Comparison of ENCODE assay signal across 8 cellular contexts in genomic region chr17:58085039-58085715, GRCh38. TPM values are rescaled to one million over a fixed set of nuclear protein-coding genes. Genes with fewer than 3 reads are reported as not detected.
DNase-seq lines count a peak whose midpoint lies in the region; ATAC-seq, FAIRE-seq and TF ChIP-seq lines count a peak whose summit lies in the region.

No MANE protein-coding gene starts in this region.

- H3K4me3 ChIP-seq in ascending aorta (peak overlapping the region; percentile 66 to 76), HepG2 (replicated peaks in 1 of 3; ENCODE audit: insufficient read depth in 1 of 3, low read depth in 2 of 3, low read length in 3 of 3) (peak overlapping the region; percentile 90 to 99 (median 95)), tibial artery (peak overlapping the region; percentile 83 to 96)

- H4K20me1 ChIP-seq in HepG2 (ENCODE audit: insufficient read depth, low read length): peaks cover 41% of the 10 kb centered on the region

- CTCF ChIA-PET in HepG2 (lab: Yijun Ruan, JAX; ENCODE audit: low intra/inter-chr PET ratio, low total read pairs): interaction anchor here (1.1 kb wide), 1 partner anchor 28 kb away, joined by 4 read pairs; no protein-coding TSS in a partner anchor

- peak in 1 of 2 experiments; percentile 30; a peak in 1 of 4 replicates for TF ChIP-seq POLR2A in HepG2 (IDR thresholded peaks at IDR 0.05; ENCODE audit: insufficient read depth in 1 of 2, low read depth in 2 of 2, low read length in 2 of 2)

- intact Hi-C loops in ascending aorta (cut with DNase I) (loop anchor here (10.0 kb wide), 2 partner anchors 1000 to 1110 kb away; partner anchors contain the start of genes AKAP1 and SCPEP1), HepG2 (cut with micrococcal nuclease; ENCODE audit: unreplicated experiment) (no loop called here), tibial artery (cut with DNase I; ENCODE audit: low total_unique reads) (loop anchor here (2.0 to 10.0 kb wide), 3 partner anchors 78 to 430 kb away; partner anchors contain the start of genes MRPS23, MTMR4 and SRSF1)

- ATAC-seq in HepG2: no peak

- in situ Hi-C loops in HepG2 (cut with HindIII; ENCODE audit: extremely low pct_ligation_motif_present, low pct_unique_long_range_greater_than_20kb): loop anchor here (5.0 kb wide), 1 partner anchor 78 kb away; the partner anchor contains the start of gene SRSF1

- H3K9ac ChIP-seq in HepG2 (ENCODE audit: insufficient read depth, low read depth, low read length): peak overlapping the region; percentile 95; the same call in 1 of the 2 replicates

- peak overlapping the region; percentile 42 to 90 for H3K27ac ChIP-seq in ascending aorta
- no peak overlapping the region for H3K27ac ChIP-seq in HepG2 (ENCODE audit: extremely low read length, insufficient read depth, low read length)
- H3K27ac ChIP-seq in tibial artery: peak overlapping the region; percentile 20 to 96

- no peak for DNase-seq in activated T-cell treated with anti-CD3 and anti-CD28 coated beads, Interleukin-2, amount 50 U/mL, for 24 hours
- DNase-seq in activated T-cell treated with anti-CD3 and anti-CD28 coated beads, Interleukin-2, amount 50 U/mL, for 1 hour: no peak
- no peak for DNase-seq in ascending aorta (ENCODE audit: low spot score in 2 of 2)
- DNase-seq in HepG2 (ENCODE audit: low spot score): no peak
- DNase-seq in tibial artery: no peak
- no peak for DNase-seq in activated effector memory CD4-positive, alpha-beta T cell treated with anti-CD3 and anti-CD28 coated beads, Interleukin-2, amount 50 U/mL, for 16 hours
- no peak for DNase-seq in GDM1 (lab: John Stamatoyannopoulos, UW)
- no peak for DNase-seq in GM20000 (ENCODE audit: low spot score)

- H3K27me3 ChIP-seq in ascending aorta (no peaks in the 10 kb centered on the region), HepG2 (ENCODE audit: control insufficient read depth in 1 of 2, insufficient read depth in 2 of 2, low read length in 2 of 2) (peaks cover 0 to 3% of the 10 kb centered on the region in 2 experiments; a peak in 1 of 5 replicates), tibial artery (no peaks in the 10 kb centered on the region)

- peak overlapping the region; percentile 74 for H3K4me2 ChIP-seq in HepG2 (ENCODE audit: low read depth, low read length)

- no peak overlapping the region for H2AFZ ChIP-seq in HepG2 (ENCODE audit: low read length)

- H3K9me3 Mint-ChIP-seq in activated T-cell treated with anti-CD3 and anti-CD28 coated beads, Interleukin-2, amount 50 U/mL, for 24 hours: no peaks in the 10 kb centered on the region

- no peak for FAIRE-seq in HepG2 (lab: Jason Lieb, UNC)

- TF ChIP-seq RAD21 in HepG2 (CRISPR knock-in tag; IDR thresholded peaks at IDR 0.05): no peak

- H3K79me2 ChIP-seq in HepG2 (ENCODE audit: insufficient read depth, low read length): peaks cover 59% of the 10 kb centered on the region

- peaks cover 30 to 31% of the 10 kb centered on the region in 2 donors for H3K36me3 ChIP-seq in ascending aorta
- peaks cover 29 to 53% of the 10 kb centered on the region in 2 experiments for H3K36me3 ChIP-seq in HepG2 (replicated peaks in 1 of 2; ENCODE audit: control insufficient read depth in 1 of 2, insufficient read depth in 2 of 2, low read length in 2 of 2)
- peaks cover 24 to 35% (median 33%) of the 10 kb centered on the region in 3 donors for H3K36me3 ChIP-seq in tibial artery

- H3K4me3 Mint-ChIP-seq in activated T-cell treated with anti-CD3 and anti-CD28 coated beads, Interleukin-2, amount 50 U/mL, for 24 hours: peak overlapping the region; percentile 90

- H3K4me1 ChIP-seq in ascending aorta (peaks cover 6 to 27% of the 10 kb centered on the region in 2 donors), HepG2 (ENCODE audit: insufficient read depth, low read length) (peaks cover 59% of the 10 kb centered on the region), tibial artery (peaks cover 0 to 62% (median 32%) of the 10 kb centered on the region in 4 donors)

- no peaks in the 10 kb centered on the region for H3K27me3 Mint-ChIP-seq in activated T-cell treated with anti-CD3 and anti-CD28 coated beads, Interleukin-2, amount 50 U/mL, for 24 hours

- POLR2A ChIA-PET in HepG2 (lab: Yijun Ruan, JAX): interaction anchor here (1.1 to 2.8 kb wide), 7 partner anchors 78 to 1000 kb away, joined by 3 to 56 read pairs (median 5); partner anchors contain the start of genes AKAP1, MRPS23 and SRSF1

- peak overlapping the region; percentile 88 for H3K27ac Mint-ChIP-seq in activated T-cell treated with anti-CD3 and anti-CD28 coated beads, Interleukin-2, amount 50 U/mL, for 24 hours

- TF ChIP-seq EP300 in HepG2 (IDR thresholded peaks at IDR 0.05; ENCODE audit: low read depth in 2 of 2, low read length in 2 of 2) (no peak), HepG2 (CRISPR knock-in tag; IDR thresholded peaks at IDR 0.05; ENCODE audit: borderline replicate concordance) (no peak)

- H3K4me1 Mint-ChIP-seq in activated T-cell treated with anti-CD3 and anti-CD28 coated beads, Interleukin-2, amount 50 U/mL, for 24 hours (ENCODE audit: low read depth): peaks cover 55% of the 10 kb centered on the region

- TF ChIP-seq CTCF in ascending aorta (IDR thresholded peaks at IDR 0.05) (no peak), HepG2 (CRISPR knock-in tag; IDR thresholded peaks at IDR 0.05) (no peak), tibial artery (IDR thresholded peaks at IDR 0.05) (no peak), GM20000 (IDR thresholded peaks at IDR 0.05; ENCODE audit: extremely low read depth, missing control alignments) (no peak)

- H3K9me3 ChIP-seq in ascending aorta (no peaks in the 10 kb centered on the region), HepG2 (ENCODE audit: low read length) (no peaks in the 10 kb centered on the region), tibial artery (no peaks in the 10 kb centered on the region)

- H3K36me3 Mint-ChIP-seq in activated T-cell treated with anti-CD3 and anti-CD28 coated beads, Interleukin-2, amount 50 U/mL, for 24 hours (ENCODE audit: low read depth): peaks cover 62% of the 10 kb centered on the region

- no TSS peak for BruUV-seq in HepG2 (replicated peaks; lab: Mats Ljungman, UMichigan)

- 75% methylated on average over 5 of the region's 8 CpGs for WGBS in HepG2 (ENCODE audit: low lambda C conversion rate)

TF ChIP-seq in HepG2, 621 proteins besides CTCF, POLR2A, EP300 and RAD21:
- TF ChIP-seq, protein P1, sequence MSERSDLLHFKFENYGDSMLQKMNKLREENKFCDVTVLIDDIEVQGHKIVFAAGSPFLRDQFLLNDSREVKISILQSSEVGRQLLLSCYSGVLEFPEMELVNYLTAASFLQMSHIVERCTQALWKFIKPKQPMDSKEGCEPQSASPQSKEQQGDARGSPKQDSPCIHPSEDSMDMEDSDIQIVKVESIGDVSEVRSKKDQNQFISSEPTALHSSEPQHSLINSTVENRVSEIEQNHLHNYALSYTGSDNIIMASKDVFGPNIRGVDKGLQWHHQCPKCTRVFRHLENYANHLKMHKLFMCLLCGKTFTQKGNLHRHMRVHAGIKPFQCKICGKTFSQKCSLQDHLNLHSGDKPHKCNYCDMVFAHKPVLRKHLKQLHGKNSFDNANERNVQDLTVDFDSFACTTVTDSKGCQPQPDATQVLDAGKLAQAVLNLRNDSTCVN (CRISPR knock-in tag; IDR thresholded peaks at IDR 0.05; ENCODE audit: borderline replicate concordance): 0 out of 2 replicates have a peak, but pooled peaks have one; percentile 48
- TF ChIP-seq PHF8 (CRISPR knock-in tag; IDR thresholded peaks at IDR 0.05) (0 out of 2 replicates have a peak, but pooled peaks have one; percentile 6), TCF7 (IDR thresholded peaks at IDR 0.05; ENCODE audit: low read depth) (no peak), SMAD1 (CRISPR knock-in tag; IDR thresholded peaks at IDR 0.05; ENCODE audit: borderline replicate concordance, low read depth) (0 out of 2 replicates have a peak, but pooled peaks have one; percentile 74)

RNA-seq across cellular contexts. Expression of gene DYNLL2, which starts 2.0 kb away (rescaled TPM):
- total RNA-seq in ascending aorta (15.3 TPM), HepG2 (2016; rRNA removed; fragmentation: Illumina TruSeq; extraction: Trizol) (29.0 and 34.8 TPM in 2 replicates)
- total RNA-seq in HepG2 (2016; cell fraction: cytosol; rRNA removed; fragmentation: Illumina TruSeq; extraction: Trizol; ENCODE audit: low read depth): 6.1 and 6.8 TPM in 2 replicates
- total RNA-seq in HepG2 (2016; cell fraction: insoluble cytoplasmic fraction; rRNA removed; fragmentation: Illumina TruSeq; extraction: Trizol): 29.9 and 31.0 TPM in 2 replicates
- 22.5 and 23.1 TPM in 2 replicates for total RNA-seq in HepG2 (2016; cell fraction: membrane; rRNA removed; fragmentation: Illumina TruSeq; extraction: Trizol)
- total RNA-seq in HepG2 (2016; cell fraction: nucleus; rRNA removed; fragmentation: Illumina TruSeq; extraction: Trizol): 16.4 and 17.6 TPM in 2 replicates
- polyA plus RNA-seq in HepG2 (2011; rRNA removed): 9.5 and 10.5 TPM in 2 replicates
- polyA plus RNA-seq in HepG2 (2011; cell fraction: cytosol; rRNA removed): 6.6 and 7.9 TPM in 2 replicates
- polyA plus RNA-seq in HepG2 (2011; cell fraction: nucleus; rRNA removed): 6.7 and 9.3 TPM in 2 replicates
- 27.1 and 28.2 TPM in 2 replicates for polyA plus RNA-seq in HepG2 (2012)
- 7.8 and 8.2 TPM in 2 replicates for polyA plus RNA-seq in HepG2 (2016; cell fraction: cytosol; fragmentation: Illumina TruSeq; extraction: Trizol; ENCODE audit: low read depth)
- 44.6 and 48.8 TPM in 2 replicates for polyA plus RNA-seq in HepG2 (2016; cell fraction: insoluble cytoplasmic fraction; fragmentation: Illumina TruSeq; extraction: Trizol; ENCODE audit: low read depth)
- 22.6 and 24.9 TPM in 2 replicates for polyA plus RNA-seq in HepG2 (2016; cell fraction: membrane; fragmentation: Illumina TruSeq; extraction: Trizol; ENCODE audit: low read depth)
- polyA plus RNA-seq in HepG2 (2016; cell fraction: nucleus; fragmentation: Illumina TruSeq; extraction: Trizol; ENCODE audit: insufficient read depth, low read depth): 31.1 and 32.2 TPM in 2 replicates
- polyA minus RNA-seq in HepG2 (2011; rRNA and poly(A)+ RNA removed; ENCODE audit: low replicate concordance): 7.7 and 8.6 TPM in 2 replicates
- polyA minus RNA-seq in HepG2 (2011; cell fraction: cytosol; rRNA and poly(A)+ RNA removed): 5.7 and 6.4 TPM in 2 replicates
- 13.6 and 19.5 TPM in 2 replicates for polyA minus RNA-seq in HepG2 (2011; cell fraction: nucleus; rRNA and poly(A)+ RNA removed)
